24 cellular contexts compared by ENCODE assay signal in the genomic region with DNA sequence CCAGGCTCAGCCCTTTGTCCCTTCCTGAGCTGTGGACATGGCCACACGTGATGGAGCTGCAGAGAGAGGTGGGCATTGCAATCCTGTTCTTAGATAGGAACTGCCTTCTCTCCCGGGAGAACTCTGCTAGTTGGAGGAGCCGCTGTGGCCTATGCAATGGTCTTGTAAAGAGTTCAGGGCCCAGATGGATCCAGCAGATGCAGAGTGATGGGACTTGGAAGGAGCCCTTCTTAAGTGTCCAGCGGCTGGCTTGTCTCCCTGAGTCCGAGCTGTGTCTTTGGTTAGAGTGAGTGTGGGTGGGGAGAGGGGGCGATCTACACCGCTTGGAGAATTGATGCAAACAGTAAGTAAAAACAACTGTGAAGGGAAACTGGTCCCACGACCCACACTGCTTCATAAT.
"Had no signal": no experiment of that assay in that cellular context is flagged by ENCODE, and none has a peak within 500 bp of the region (broad histone marks: within the 10 kb centered on the region; RNA-seq: fewer than 3 reads in every experiment).

No MANE protein-coding gene starts in this region.

- H3K27me3 ChIP-seq: colonic mucosa, esophagus squamous epithelium, neutrophil, ovary, testis had no signal

- H3K27ac ChIP-seq: colonic mucosa, epithelial cell of prostate, neutrophil, testis had no signal

- H3K36me3 ChIP-seq: colonic mucosa, esophagus squamous epithelium, lower lobe of right lung, neutrophil, ovary had no signal

- H3K4me1 ChIP-seq: colonic mucosa had no signal

- H3K4me3 ChIP-seq: colonic mucosa, esophagus squamous epithelium, lower lobe of right lung, mucosa of descending colon, ovary, testis had no signal

- ATAC-seq: activated CD4-positive, alpha-beta T cell treated with anti-CD3 and anti-CD28 coated beads for 36 hours; activated naive CD4-positive, alpha-beta T cell treated with anti-CD3 and anti-CD28 coated beads, Interleukin-2, amount 50 U/mL, for 72 hours; activated T-cell treated with anti-CD3 and anti-CD28 coated beads, Interleukin-2, amount 50 U/mL, for 72 hours; mucosa of descending colon; stimulated activated naive CD8-positive, alpha-beta T cell treated with anti-CD3 and anti-CD28 coated beads, Interleukin-15, Interleukin-2, amounts not matched to agents 100 U/mL and 50 U/mL, for 24 hours had no signal

- H3K9me3 ChIP-seq: colonic mucosa, esophagus squamous epithelium, lower lobe of right lung, mucosa of descending colon, neutrophil, ovary, testis had no signal

- DNase-seq: activated CD4-positive, alpha-beta T cell treated with anti-CD3 and anti-CD28 coated beads for 36 hours; activated CD4-positive, CD25-positive, alpha-beta regulatory T cell; activated naive CD4-positive, alpha-beta T cell; activated T-cell treated with anti-CD3 and anti-CD28 coated beads for 4 hours; activated T-cell treated with anti-CD3 and anti-CD28 coated beads, Interleukin-2, amount 50 U/mL, for 72 hours; colonic mucosa; effector CD8-positive, alpha-beta T cell; esophagus squamous epithelium; foreskin melanocyte; hypothalamus; immature natural killer cell; kidney; lower lobe of right lung; mesenchymal stem cell; ovary; retina; stimulated activated CD4-positive, alpha-beta T cell treated with anti-CD3 and anti-CD28 coated beads, Interleukin-4, amount 100 ng/mL, for 1 hour; stimulated activated naive CD8-positive, alpha-beta T cell treated with anti-CD3 and anti-CD28 coated beads, Interleukin-15, Interleukin-2, amounts not matched to agents 100 U/mL and 50 U/mL, for 24 hours; T-helper 1 cell; testis had no signal
